In genomic region chr19:44571830-44572661, GRCh38 we compare ENCODE assay signal across 21 cellular contexts. TPM values are rescaled to one million over a fixed set of nuclear protein-coding genes. Genes with fewer than 3 reads are reported as not detected.
DNase-seq lines count a peak whose midpoint lies in the region; ATAC-seq and TF ChIP-seq lines count a peak whose summit lies in the region.
"Had no signal": no experiment of that assay in that cellular context is flagged by ENCODE, and none has a peak within 500 bp of the region (broad histone marks: within the 10 kb centered on the region; RNA-seq: fewer than 3 reads in every experiment).

No MANE protein-coding gene starts in this region.

- H3K36me3 Mint-ChIP-seq in Caco-2 (ENCODE audit: insufficient read depth, unreplicated experiment) (no peaks in the 10 kb centered on the region), nephron (ENCODE audit: low read depth) (no peaks in the 10 kb centered on the region), MCF 10A (ENCODE audit: insufficient read depth, unreplicated experiment) (no peaks in the 10 kb centered on the region), T-cell (no peaks in the 10 kb centered on the region)
- no peaks in the 10 kb centered on the region for H3K36me3 Mint-ChIP-seq in activated T-helper 1 cell treated with anti-CD3 and anti-CD28 coated beads, Interleukin-12 subunit alpha, Interleukin-12 subunit beta, Interleukin-2, Interleukin-4 antibody, amounts not matched to agents 30 ng/mL and 10 ng/mL and 1 ng/mL, durations not matched to agents 14 hours and 24 hours and 36 hours (ENCODE audit: low read depth)

- TF ChIP-seq CTCF in Caco-2 (IDR thresholded peaks at IDR 0.05; ENCODE audit: insufficient read depth in 1 of 2, low read depth in 1 of 2, low read length in 1 of 2, severe bottlenecking in 1 of 2, unreplicated experiment in 1 of 2) (no peak), PC-9 (conservative IDR thresholded peaks at IDR 0.05) (no peak), hepatocyte (IDR thresholded peaks at IDR 0.05; ENCODE audit: poor library complexity) (no peak), nephron (IDR thresholded peaks at IDR 0.05; ENCODE audit: unreplicated experiment in 3 of 3) (no peak), MCF 10A (IDR thresholded peaks at IDR 0.05; ENCODE audit: unreplicated experiment) (no peak)

- H3K79me2 ChIP-seq in PC-9 (ENCODE audit: low read depth) (no peaks in the 10 kb centered on the region), hepatocyte (no peaks in the 10 kb centered on the region)

- peaks cover 57% of the 10 kb centered on the region for H3F3A ChIP-seq in PC-9 (ENCODE audit: insufficient read depth, low read depth)

- H3K9me3 Mint-ChIP-seq in Caco-2 (ENCODE audit: unreplicated experiment) (no peaks in the 10 kb centered on the region), nephron (no peaks in the 10 kb centered on the region), MCF 10A (ENCODE audit: unreplicated experiment) (no peaks in the 10 kb centered on the region), T-cell (peaks cover 0 to 6% (median 0%) of the 10 kb centered on the region in 3 donors)
- no peaks in the 10 kb centered on the region for H3K9me3 Mint-ChIP-seq in activated T-helper 1 cell treated with anti-CD3 and anti-CD28 coated beads, Interleukin-12 subunit alpha, Interleukin-12 subunit beta, Interleukin-2, Interleukin-4 antibody, amounts not matched to agents 30 ng/mL and 10 ng/mL and 1 ng/mL, durations not matched to agents 14 hours and 24 hours and 36 hours

- ATAC-seq in T-cell (replicated peaks in 1 of 4): no peak

- H3K27me3 ChIP-seq in Caco-2 (replicated peaks; ENCODE audit: control insufficient read depth, insufficient read depth, low read length) (no peaks in the 10 kb centered on the region), PC-9 (ENCODE audit: insufficient read depth, low read depth) (no peaks in the 10 kb centered on the region), hepatocyte (no peaks in the 10 kb centered on the region)
- H3K27me3 ChIP-seq: Peyer's patch, SJCRH30 had no signal

- in situ Hi-C loops in ACHN (cut with HindIII; ENCODE audit: low pct_ligation_motif_present, low pct_unique_long_range_greater_than_20kb, low sequenced_read_pairs): no loop called here

- CTCF ChIA-PET in Caco-2 (lab: Charles Lee) (interaction anchor here (0.5 to 2.4 kb wide), 15 partner anchors 11 to 198 kb away, joined by 3 to 34 read pairs (median 7); partner anchors contain the start of genes PVR and ZNF180), PC-9 (lab: Charles Lee) (no interaction called here), MCF 10A (lab: Yijun Ruan, JAX) (interaction anchor here (0.6 to 3.0 kb wide), 29 partner anchors 8 to 482 kb away, joined by 3 to 44 read pairs (median 6); partner anchors contain the start of genes IGSF23 and PVR), T-cell (lab: Charles Lee) (interaction anchor here (1.4 to 1.8 kb wide), 2 partner anchors 85 kb away, joined by 5 to 10 read pairs; no protein-coding TSS in a partner anchor)

- H3K4me1 ChIP-seq in Caco-2 (peaks cover 35% of the 10 kb centered on the region), PC-9 (replicated peaks; ENCODE audit: insufficient read depth) (peaks cover 67% of the 10 kb centered on the region), hepatocyte (ENCODE audit: insufficient read depth) (peaks cover 6% of the 10 kb centered on the region)
- H3K4me1 ChIP-seq: BE2C, SJCRH30 had no signal

- H3K9me2 ChIP-seq in PC-9 (ENCODE audit: insufficient read depth) (no peaks in the 10 kb centered on the region), hepatocyte (replicated peaks; ENCODE audit: insufficient read depth) (no peaks in the 10 kb centered on the region)

- H3K4me1 Mint-ChIP-seq in Caco-2 (ENCODE audit: low read depth, unreplicated experiment): peaks cover 39% of the 10 kb centered on the region
- H3K4me1 Mint-ChIP-seq in nephron: peaks cover 30% of the 10 kb centered on the region
- H3K4me1 Mint-ChIP-seq in activated T-helper 1 cell treated with anti-CD3 and anti-CD28 coated beads, Interleukin-12 subunit alpha, Interleukin-12 subunit beta, Interleukin-2, Interleukin-4 antibody, amounts not matched to agents 30 ng/mL and 10 ng/mL and 1 ng/mL, durations not matched to agents 14 hours and 24 hours and 36 hours (ENCODE audit: low read depth): no peaks in the 10 kb centered on the region
- peaks cover 2% of the 10 kb centered on the region for H3K4me1 Mint-ChIP-seq in MCF 10A (ENCODE audit: insufficient read depth, unreplicated experiment)
- H3K4me1 Mint-ChIP-seq in T-cell: peaks cover 0 to 7% (median 0%) of the 10 kb centered on the region in 3 donors

- intact Hi-C loops in Caco-2 (cut with micrococcal nuclease; ENCODE audit: unreplicated experiment) (loop anchor here (1.0 to 5.0 kb wide), 2 partner anchors 60 to 198 kb away; no protein-coding TSS in a partner anchor), PC-9 (cut with micrococcal nuclease; ENCODE audit: unreplicated experiment) (loop anchor here (1.0 to 10.0 kb wide), 4 partner anchors 60 to 383 kb away; partner anchors contain the start of gene CLPTM1), MCF 10A (cut with micrococcal nuclease) (loop anchor here (1.0 to 2.0 kb wide), 2 partner anchors 198 to 379 kb away; no protein-coding TSS in a partner anchor)
- intact Hi-C loops in activated T-helper 1 cell treated with anti-CD3 and anti-CD28 coated beads, Interleukin-12 subunit alpha, Interleukin-12 subunit beta, Interleukin-2, Interleukin-4 antibody, amounts not matched to agents 30 ng/mL and 10 ng/mL and 1 ng/mL, durations not matched to agents 14 hours and 24 hours and 36 hours (cut with micrococcal nuclease): loop anchor here (1.0 to 2.0 kb wide), 2 partner anchors 85 to 199 kb away; no protein-coding TSS in a partner anchor

- H3K36me3 ChIP-seq in Caco-2 (ENCODE audit: control insufficient read depth, insufficient read depth, low read length): no peaks in the 10 kb centered on the region
- no peaks in the 10 kb centered on the region for H3K36me3 ChIP-seq in PC-9 (ENCODE audit: low read depth)
- H3K36me3 ChIP-seq in hepatocyte (replicated peaks; ENCODE audit: insufficient read depth, low read depth): no peaks in the 10 kb centered on the region
- H3K36me3 ChIP-seq: BE2C, Peyer's patch, SJCRH30 had no signal

- H3K27me3 Mint-ChIP-seq in Caco-2 (ENCODE audit: insufficient read depth, unreplicated experiment): no peaks in the 10 kb centered on the region
- H3K27me3 Mint-ChIP-seq in nephron (ENCODE audit: low read depth): peaks cover 6% of the 10 kb centered on the region
- peaks cover 1% of the 10 kb centered on the region for H3K27me3 Mint-ChIP-seq in activated T-helper 1 cell treated with anti-CD3 and anti-CD28 coated beads, Interleukin-12 subunit alpha, Interleukin-12 subunit beta, Interleukin-2, Interleukin-4 antibody, amounts not matched to agents 30 ng/mL and 10 ng/mL and 1 ng/mL, durations not matched to agents 14 hours and 24 hours and 36 hours (ENCODE audit: insufficient read depth)
- H3K27me3 Mint-ChIP-seq in MCF 10A (ENCODE audit: insufficient read depth, unreplicated experiment): peaks cover 21% of the 10 kb centered on the region
- peaks cover 14 to 20% of the 10 kb centered on the region in 2 donors for H3K27me3 Mint-ChIP-seq in T-cell

- H2AFZ ChIP-seq in PC-9: no peak overlapping the region
- H2AFZ ChIP-seq in hepatocyte: no peak overlapping the region

- peak overlapping the region; percentile 97 for H3K27ac ChIP-seq in PC-9
- H3K27ac ChIP-seq in hepatocyte: peak overlapping the region; percentile 50
- H3K27ac ChIP-seq: SJCRH30 had no signal

- H3K4me3 ChIP-seq in Caco-2 (ENCODE audit: low read depth, low read length) (no peak overlapping the region), PC-9 (no peak overlapping the region), hepatocyte (no peak overlapping the region)
- H3K4me3 ChIP-seq: SJCRH30 had no signal

- peak overlapping the region; percentile 58; the same call in 1 of the 2 replicates for H3K4me2 ChIP-seq in PC-9
- H3K4me2 ChIP-seq in hepatocyte: peak overlapping the region; percentile 66

- POLR2A ChIA-PET in Caco-2 (lab: Charles Lee): interaction anchor here (0.5 to 0.6 kb wide), 2 partner anchors 101 to 402 kb away, joined by 3 read pairs; no protein-coding TSS in a partner anchor
- POLR2A ChIA-PET in PC-9 (lab: Charles Lee; ENCODE audit: unreplicated experiment): no interaction called here
- POLR2A ChIA-PET in MCF 10A (lab: Yijun Ruan, JAX): no interaction called here
- POLR2A ChIA-PET in T-cell (lab: Charles Lee): no interaction called here

- no peak overlapping the region for H3K27ac Mint-ChIP-seq in Caco-2 (ENCODE audit: unreplicated experiment)
- peak overlapping the region; percentile 14 to 85 (median 55) for H3K27ac Mint-ChIP-seq in nephron
- H3K27ac Mint-ChIP-seq in activated T-helper 1 cell treated with anti-CD3 and anti-CD28 coated beads, Interleukin-12 subunit alpha, Interleukin-12 subunit beta, Interleukin-2, Interleukin-4 antibody, amounts not matched to agents 30 ng/mL and 10 ng/mL and 1 ng/mL, durations not matched to agents 14 hours and 24 hours and 36 hours: no peak overlapping the region
- no peak overlapping the region for H3K27ac Mint-ChIP-seq in MCF 10A (ENCODE audit: low read depth, unreplicated experiment)
- H3K27ac Mint-ChIP-seq in T-cell: no peak overlapping the region

- H4K20me1 ChIP-seq in PC-9 (ENCODE audit: insufficient read depth) (no peaks in the 10 kb centered on the region), hepatocyte (ENCODE audit: insufficient read depth, poor library complexity, severe bottlenecking) (no peaks in the 10 kb centered on the region)

- BruUV-seq in Caco-2 (replicated peaks; lab: Mats Ljungman, UMichigan) (no TSS peak), PC-9 (replicated peaks; lab: Mats Ljungman, UMichigan) (no TSS peak), MCF 10A (replicated peaks; lab: Mats Ljungman, UMichigan) (no TSS peak)

- DNase-seq in Caco-2: peak; percentile 52 to 65
- DNase-seq in PC-9: no peak
- DNase-seq in hepatocyte (ENCODE audit: low spot score): no peak
- no peak for DNase-seq in activated T-helper 1 cell treated with anti-CD3 and anti-CD28 coated beads, Interleukin-12 subunit alpha, Interleukin-12 subunit beta, Interleukin-2, Interleukin-4 antibody, amounts not matched to agents 30 ng/mL and 10 ng/mL and 1 ng/mL, durations not matched to agents 14 hours and 24 hours and 36 hours (ENCODE audit: low spot score)
- no peak for DNase-seq in MCF 10A (ENCODE audit: unreplicated experiment)
- no peak for DNase-seq in T-cell
- no peak for DNase-seq in ACHN
- DNase-seq: BE2C; EL; KG1; NCI-H1092 treated with DMSO at 0.1 percent for 48 hours; NCI-H1436 treated with DMSO at 0.1 percent for 48 hours; NCI-H2029; NCI-H226; NCI-H510A treated with DMSO at 0.1 percent for 48 hours; NCI-H748 treated with DMSO at 0.1 percent for 48 hours; NK-92 treated with Interleukin-12 subunit alpha and Interleukin-12 subunit beta, amount 100 ng/mL, for 24 hours; SJCRH30 had no signal

- H3K9me3 ChIP-seq in Caco-2 (no peaks in the 10 kb centered on the region), PC-9 (ENCODE audit: insufficient read depth, low read depth) (no peaks in the 10 kb centered on the region), hepatocyte (ENCODE audit: low read depth) (no peaks in the 10 kb centered on the region)
- H3K9me3 ChIP-seq: BE2C, Peyer's patch, SJCRH30 had no signal

- 57% methylated on average over 4 of the region's 5 CpGs for WGBS in hepatocyte (ENCODE audit: low lambda C conversion rate, missing lambda C conversion rate)

- peak overlapping the region; percentile 16 for H3K4me3 Mint-ChIP-seq in Caco-2 (ENCODE audit: unreplicated experiment)
- no peak overlapping the region for H3K4me3 Mint-ChIP-seq in nephron
- no peak overlapping the region for H3K4me3 Mint-ChIP-seq in activated T-helper 1 cell treated with anti-CD3 and anti-CD28 coated beads, Interleukin-12 subunit alpha, Interleukin-12 subunit beta, Interleukin-2, Interleukin-4 antibody, amounts not matched to agents 30 ng/mL and 10 ng/mL and 1 ng/mL, durations not matched to agents 14 hours and 24 hours and 36 hours
- no peak overlapping the region for H3K4me3 Mint-ChIP-seq in MCF 10A (ENCODE audit: unreplicated experiment)
- no peak overlapping the region for H3K4me3 Mint-ChIP-seq in T-cell

RNA-seq across cellular contexts. Expression of gene IGSF23, which starts 41.3 kb away (rescaled TPM):
- total RNA-seq in Caco-2 (2022) (3.9 and 6.8 TPM in 2 replicates), PC-9 (2021) (not detected in 2 replicates), hepatocyte (2.1 TPM in 2 replicates), MCF 10A (2022) (not detected in 2 replicates), T-cell (not detected)
- 0.21 and 3.8 TPM in 2 replicates for polyA plus RNA-seq in hepatocyte
- not detected in 2 replicates for total RNA-seq in activated T-helper 1 cell treated with anti-CD3 and anti-CD28 coated beads, Interleukin-12 subunit alpha, Interleukin-12 subunit beta, Interleukin-2, Interleukin-4 antibody, amounts not matched to agents 30 ng/mL and 10 ng/mL and 1 ng/mL, durations not matched to agents 14 hours and 24 hours and 36 hours
- total RNA-seq: H4, SJCRH30 had no signal

RNA-seq across cellular contexts. Expression of gene CEACAM20, which starts 42.6 kb away (rescaled TPM):
- total RNA-seq in Caco-2 (2022) (0.16 TPM in 1 of 2 replicates, not detected in the other), PC-9 (2021) (not detected in 2 replicates), hepatocyte (1.5 and 1.6 TPM in 2 replicates), MCF 10A (2022) (not detected in 2 replicates), T-cell (not detected)
- 0.24 and 0.39 TPM in 2 replicates for polyA plus RNA-seq in hepatocyte
- not detected in 2 replicates for total RNA-seq in activated T-helper 1 cell treated with anti-CD3 and anti-CD28 coated beads, Interleukin-12 subunit alpha, Interleukin-12 subunit beta, Interleukin-2, Interleukin-4 antibody, amounts not matched to agents 30 ng/mL and 10 ng/mL and 1 ng/mL, durations not matched to agents 14 hours and 24 hours and 36 hours
- total RNA-seq: H4, SJCRH30 had no signal

Comparison
In these comparisons a context has a peak if more than half of its experiments do, and no peak if none do; other contexts are left out.
1. DNase-seq: peak in Caco-2 (2 of 2); none in PC-9 (0 of 2), hepatocyte (single experiment), activated T-helper 1 cell treated with anti-CD3 and anti-CD28 coated beads, Interleukin-12 subunit alpha, Interleukin-12 subunit beta, Interleukin-2, Interleukin-4 antibody, amounts not matched to agents 30 ng/mL and 10 ng/mL and 1 ng/mL, durations not matched to agents 14 hours and 24 hours and 36 hours (single experiment), MCF 10A (single experiment), T-cell (0 of 34) and ACHN (single experiment).
2. H3K27ac Mint-ChIP-seq: peak in nephron (3 of 3); none in Caco-2 (single experiment), activated T-helper 1 cell treated with anti-CD3 and anti-CD28 coated beads, Interleukin-12 subunit alpha, Interleukin-12 subunit beta, Interleukin-2, Interleukin-4 antibody, amounts not matched to agents 30 ng/mL and 10 ng/mL and 1 ng/mL, durations not matched to agents 14 hours and 24 hours and 36 hours (single experiment), MCF 10A (single experiment) and T-cell (0 of 2).